ENCODE assay signal across 9 cellular contexts in genomic region chr1:174040387-174040786, GRCh38. TPM values are rescaled to one million over a fixed set of nuclear protein-coding genes. Genes with fewer than 3 reads are reported as not detected.
A peak's percentile ranks its signal among the peaks of the same experiment; 100 is the strongest.
DNase-seq lines count a peak whose midpoint lies in the region; ATAC-seq and TF ChIP-seq lines count a peak whose summit lies in the region.
"Had no signal": no experiment of that assay in that cellular context is flagged by ENCODE, and none has a peak within 500 bp of the region (broad histone marks: within the 10 kb centered on the region; RNA-seq: fewer than 3 reads in every experiment).

No MANE protein-coding gene starts in this region.

- no peaks in the 10 kb centered on the region for H3K9me3 Mint-ChIP-seq in nephron progenitor cell
- H3K9me3 Mint-ChIP-seq: activated T-helper 1 cell treated with anti-CD3 and anti-CD28 coated beads, Interleukin-12 subunit alpha, Interleukin-12 subunit beta, Interleukin-2, Interleukin-4 antibody, amounts not matched to agents 30 ng/mL and 10 ng/mL and 1 ng/mL, durations not matched to agents 14 hours and 24 hours and 36 hours had no signal

- TF ChIP-seq CTCF in VCaP (conservative IDR thresholded peaks at IDR 0.05): no peak
- no peak for TF ChIP-seq CTCF in nephron progenitor cell (IDR thresholded peaks at IDR 0.05)

- ATAC-seq in HG03439 (IDR thresholded peaks at IDR 0.05; ENCODE audit: unreplicated experiment): no peak

- peak; percentile 96 for DNase-seq in ELR (ENCODE audit: low read depth)
- DNase-seq in NCI-H2081 (lab: John Stamatoyannopoulos, UW): peak; percentile 50 to 81
- DNase-seq in myocyte (ENCODE audit: low read depth): peak; percentile 84
- no peak for DNase-seq in nephron progenitor cell
- DNase-seq in stimulated activated CD4-positive, alpha-beta T cell treated with anti-CD3 and anti-CD28 coated beads, Interleukin-2, amount 100 ng/mL, for 48 hours: no peak
- DNase-seq in posterior vena cava (ENCODE audit: low spot score): no peak

- intact Hi-C loops in posterior vena cava (cut with DNase I): no loop called here

- H3K27me3 Mint-ChIP-seq in nephron progenitor cell (ENCODE audit: low read depth, poor library complexity): no peaks in the 10 kb centered on the region

- no peaks in the 10 kb centered on the region for H3K36me3 Mint-ChIP-seq in nephron progenitor cell (ENCODE audit: low read depth)

- H3K27ac Mint-ChIP-seq in nephron progenitor cell: no peak overlapping the region
- H3K27ac Mint-ChIP-seq: activated T-helper 1 cell treated with anti-CD3 and anti-CD28 coated beads, Interleukin-12 subunit alpha, Interleukin-12 subunit beta, Interleukin-2, Interleukin-4 antibody, amounts not matched to agents 30 ng/mL and 10 ng/mL and 1 ng/mL, durations not matched to agents 14 hours and 24 hours and 36 hours had no signal

- H3K27ac ChIP-seq in VCaP: peak overlapping the region; percentile 34

- H3K4me3 Mint-ChIP-seq in nephron progenitor cell: no peak overlapping the region
- H3K4me3 Mint-ChIP-seq: activated T-helper 1 cell treated with anti-CD3 and anti-CD28 coated beads, Interleukin-12 subunit alpha, Interleukin-12 subunit beta, Interleukin-2, Interleukin-4 antibody, amounts not matched to agents 30 ng/mL and 10 ng/mL and 1 ng/mL, durations not matched to agents 14 hours and 24 hours and 36 hours had no signal

- no peaks in the 10 kb centered on the region for H3K4me1 Mint-ChIP-seq in nephron progenitor cell

RNA-seq across cellular contexts. Expression of gene RC3H1, which starts 18.2 kb away (rescaled TPM):
- total RNA-seq in myocyte (19.7 and 25.6 TPM in 2 replicates), posterior vena cava (10 to 100 TPM; 25.8 to 27.2 TPM)
- polyA plus RNA-seq in myocyte (2012): 3.9 TPM

Comparison
In these comparisons a context has a peak if more than half of its experiments do, and no peak if none do; other contexts are left out.
1. DNase-seq: peak in ELR (single experiment), NCI-H2081 (2 of 2) and myocyte (single experiment); none in nephron progenitor cell (single experiment), stimulated activated CD4-positive, alpha-beta T cell treated with anti-CD3 and anti-CD28 coated beads, Interleukin-2, amount 100 ng/mL, for 48 hours (0 of 2) and posterior vena cava (single experiment).